In genomic region chr13:45700971-45701900, GRCh38 we compare ENCODE assay signal across 11 cellular contexts. TPM values are rescaled to one million over a fixed set of nuclear protein-coding genes. Genes with fewer than 3 reads are reported as not detected.
DNase-seq lines count a peak whose midpoint lies in the region; ATAC-seq and TF ChIP-seq lines count a peak whose summit lies in the region.
"Had no signal": no experiment of that assay in that cellular context is flagged by ENCODE, and none has a peak within 500 bp of the region (broad histone marks: within the 10 kb centered on the region; RNA-seq: fewer than 3 reads in every experiment).

No MANE protein-coding gene starts in this region.

- no peaks in the 10 kb centered on the region for H3K4me1 ChIP-seq in mucosa of rectum (ENCODE audit: control insufficient read depth in 2 of 2, insufficient read depth in 2 of 2, low read length in 2 of 2)
- no peaks in the 10 kb centered on the region for H3K4me1 ChIP-seq in Peyer's patch

- H3K27ac ChIP-seq in mucosa of rectum (ENCODE audit: low read depth in 2 of 2, low read length in 2 of 2) (peak overlapping the region; percentile 2 to 39), Peyer's patch (no peak overlapping the region)

- peak; percentile 17 for DNase-seq in activated CD4-positive, alpha-beta T cell treated with anti-CD3 and anti-CD28 coated beads for 48 hours
- DNase-seq in activated CD4-positive, alpha-beta T cell treated with anti-CD3 and anti-CD28 coated beads for 4 hours, result no peak
- DNase-seq in NCI-H524 treated with DMSO at 0.1 percent for 48 hours (lab: John Stamatoyannopoulos, UW), result no peak
- DNase-seq in Peyer's patch, result no peak
- no peak for DNase-seq in NCI-H1105 (lab: John Stamatoyannopoulos, UW)
- DNase-seq: ACHN; activated effector memory CD4-positive, alpha-beta T cell treated with anti-CD3 and anti-CD28 coated beads, Interleukin-2, amount 50 U/mL, for 16 hours had no signal

- TF ChIP-seq POLR2A in Peyer's patch (IDR thresholded peaks at IDR 0.05), result no peak

- ATAC-seq in GM21526 (IDR thresholded peaks at IDR 0.05; ENCODE audit: low FRiP score, unreplicated experiment) (peak; percentile 61), HG03196 (IDR thresholded peaks at IDR 0.05; ENCODE audit: unreplicated experiment) (peak; percentile 57)
- ATAC-seq: esophagus mucosa had no signal

- H3K9ac ChIP-seq in mucosa of rectum (ENCODE audit: low read depth in 1 of 2, low read length in 2 of 2), result no peak overlapping the region

- H3K9me3 ChIP-seq in mucosa of rectum (ENCODE audit: control insufficient read depth in 2 of 2, low read length in 2 of 2) (no peaks in the 10 kb centered on the region), Peyer's patch (no peaks in the 10 kb centered on the region)

- H3K36me3 ChIP-seq in mucosa of rectum (ENCODE audit: control insufficient read depth in 2 of 2, insufficient read depth in 2 of 2, low read length in 2 of 2), result no peaks in the 10 kb centered on the region
- no peaks in the 10 kb centered on the region for H3K36me3 ChIP-seq in Peyer's patch

- no peak overlapping the region for H3K4me3 ChIP-seq in mucosa of rectum (ENCODE audit: low read length in 2 of 2)
- no peak overlapping the region for H3K4me3 ChIP-seq in Peyer's patch

- TF ChIP-seq CTCF in Peyer's patch (IDR thresholded peaks at IDR 0.05), result no peak

- no peaks in the 10 kb centered on the region for H3K27me3 ChIP-seq in mucosa of rectum (ENCODE audit: control insufficient read depth in 2 of 2, insufficient read depth in 2 of 2, low read length in 2 of 2)
- H3K27me3 ChIP-seq in Peyer's patch, result no peaks in the 10 kb centered on the region

RNA-seq across cellular contexts. Expression of gene CBY2, which starts 0.9 kb away (rescaled TPM):
- not detected for total RNA-seq in Peyer's patch

Comparison
In these comparisons a context has a peak if more than half of its experiments do, and no peak if none do; other contexts are left out.
1. H3K27ac ChIP-seq: peak in mucosa of rectum (2 of 2); none in Peyer's patch (0 of 4).